27 cellular contexts compared by ENCODE assay signal in genomic region chr20:38672504-38672903, GRCh38. TPM values are rescaled to one million over a fixed set of nuclear protein-coding genes. Genes with fewer than 3 reads are reported as not detected.
"Had no signal": no experiment of that assay in that cellular context is flagged by ENCODE, and none has a peak within 500 bp of the region (broad histone marks: within the 10 kb centered on the region; RNA-seq: fewer than 3 reads in every experiment).

No MANE protein-coding gene starts in this region.

- DNase-seq: IMR-90, Kasumi-1, MM.1S, NCI-H1092 treated with DMSO at 0.1 percent for 48 hours, NCI-H1436, NCI-H187, NCI-H2029, NCI-H2081 treated with DMSO at 0.1 percent for 48 hours, NCI-H2171, NCI-H226, NCI-H446, NCI-H510A, NCI-H524 treated with DMSO at 0.1 percent for 48 hours, NCI-H69, NCI-H774, PC-3, SHP77, SK-N-SH, SW 1271 had no signal

- H3K4me2 ChIP-seq: KMS-11 had no signal

- H3K9ac ChIP-seq: KMS-11, SK-N-SH had no signal

- H3K9me3 ChIP-seq: SK-N-SH had no signal

- H3K27ac ChIP-seq: KMS-11, RWPE1 had no signal

- ATAC-seq: HepG2, Panc1, PC-3 had no signal

RNA-seq across cellular contexts. Expression of gene SLC32A1, which starts 51.8 kb away (rescaled TPM):
- total RNA-seq: HepG2, HT1080, IMR-90, M059J, OCI-LY7, PC-3, SK-MEL-5 had no signal
- polyA plus RNA-seq: HepG2, IMR-90, SK-N-SH had no signal
